ENCODE assay signal across 1 cellular context in genomic region chr10:79058899-79059771, GRCh38.
TF ChIP-seq lines count a peak whose summit lies in the region.

No MANE protein-coding gene starts in this region.

TF ChIP-seq in HepG2, 621 proteins besides CTCF, POLR2A, EP300 and RAD21 (continued from another document and continues in another):
- TF ChIP-seq, protein P1, sequence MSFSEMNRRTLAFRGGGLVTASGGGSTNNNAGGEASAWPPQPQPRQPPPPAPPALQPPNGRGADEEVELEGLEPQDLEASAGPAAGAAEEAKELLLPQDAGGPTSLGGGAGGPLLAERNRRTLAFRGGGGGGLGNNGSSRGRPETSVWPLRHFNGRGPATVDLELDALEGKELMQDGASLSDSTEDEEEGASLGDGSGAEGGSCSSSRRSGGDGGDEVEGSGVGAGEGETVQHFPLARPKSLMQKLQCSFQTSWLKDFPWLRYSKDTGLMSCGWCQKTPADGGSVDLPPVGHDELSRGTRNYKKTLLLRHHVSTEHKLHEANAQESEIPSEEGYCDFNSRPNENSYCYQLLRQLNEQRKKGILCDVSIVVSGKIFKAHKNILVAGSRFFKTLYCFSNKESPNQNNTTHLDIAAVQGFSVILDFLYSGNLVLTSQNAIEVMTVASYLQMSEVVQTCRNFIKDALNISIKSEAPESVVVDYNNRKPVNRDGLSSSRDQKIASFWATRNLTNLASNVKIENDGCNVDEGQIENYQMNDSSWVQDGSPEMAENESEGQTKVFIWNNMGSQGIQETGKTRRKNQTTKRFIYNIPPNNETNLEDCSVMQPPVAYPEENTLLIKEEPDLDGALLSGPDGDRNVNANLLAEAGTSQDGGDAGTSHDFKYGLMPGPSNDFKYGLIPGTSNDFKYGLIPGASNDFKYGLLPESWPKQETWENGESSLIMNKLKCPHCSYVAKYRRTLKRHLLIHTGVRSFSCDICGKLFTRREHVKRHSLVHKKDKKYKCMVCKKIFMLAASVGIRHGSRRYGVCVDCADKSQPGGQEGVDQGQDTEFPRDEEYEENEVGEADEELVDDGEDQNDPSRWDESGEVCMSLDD (CRISPR knock-in tag; IDR thresholded peaks at IDR 0.05; ENCODE audit: borderline replicate concordance), result peak; percentile 86; the same call in 1 of the 2 replicates
- TF ChIP-seq ZNF766 (CRISPR knock-in tag; IDR thresholded peaks at IDR 0.05; ENCODE audit: borderline replicate concordance) (peak; percentile 62; the same call in 1 of the 2 replicates), DDIT3 (CRISPR knock-in tag; IDR thresholded peaks at IDR 0.05) (no peak), ARID5B (CRISPR knock-in tag; IDR thresholded peaks at IDR 0.05) (peak; percentile 93), HINFP (CRISPR knock-in tag; IDR thresholded peaks at IDR 0.05; ENCODE audit: low read depth) (peak; percentile 81; the same call in 1 of the 2 replicates), ZNF577 (CRISPR knock-in tag; IDR thresholded peaks at IDR 0.05; ENCODE audit: borderline replicate concordance, low read depth) (no peak), KLF12 (CRISPR knock-in tag; IDR thresholded peaks at IDR 0.05; ENCODE audit: borderline replicate concordance) (peak; percentile 80; the same call in 1 of the 2 replicates), EZH2 (conservative IDR thresholded peaks at IDR 0.05; ENCODE audit: low read depth, low read length) (no peak), ZKSCAN8 (CRISPR knock-in tag; IDR thresholded peaks at IDR 0.05; ENCODE audit: borderline replicate concordance) (peak; percentile 39; the same call in 1 of the 2 replicates), HDAC6 (IDR thresholded peaks at IDR 0.05; ENCODE audit: low read depth, low read length) (no peak), SYNCRIP (IDR thresholded peaks at IDR 0.05; ENCODE audit: insufficient read depth, low read depth, low read length) (no peak), NR1H2 (CRISPR knock-in tag; IDR thresholded peaks at IDR 0.05; ENCODE audit: borderline replicate concordance, low read depth) (no peak), SAFB2 (CRISPR knock-in tag; IDR thresholded peaks at IDR 0.05; ENCODE audit: borderline replicate concordance, low read depth) (peak; percentile 89; the same call in 1 of the 2 replicates), ARID3A (IDR thresholded peaks at IDR 0.05; ENCODE audit: low read depth, low read length) (peak; percentile 79), ZNF567 (CRISPR knock-in tag; IDR thresholded peaks at IDR 0.05; ENCODE audit: borderline replicate concordance) (no peak; the same call in 1 of the 2 replicates), NONO (IDR thresholded peaks at IDR 0.05) (no peak), NONO (CRISPR knock-in tag; conservative IDR thresholded peaks at IDR 0.05) (peak; percentile 95), SALL2 (CRISPR knock-in tag; IDR thresholded peaks at IDR 0.05) (peak; percentile 97), AGO1 (IDR thresholded peaks at IDR 0.05; ENCODE audit: low read depth, low read length, poor library complexity, severe bottlenecking) (no peak), TFE3 (CRISPR knock-in tag; IDR thresholded peaks at IDR 0.05) (peak; percentile 94), HNF1A (IDR thresholded peaks at IDR 0.05; ENCODE audit: low read depth) (peak; percentile 91), HNF1A (CRISPR knock-in tag; IDR thresholded peaks at IDR 0.05; ENCODE audit: borderline replicate concordance) (peak; percentile 95), POGZ (CRISPR knock-in tag; IDR thresholded peaks at IDR 0.05) (peak; percentile 86), MXI1 (IDR thresholded peaks at IDR 0.05; ENCODE audit: borderline replicate concordance, low read depth, low read length) (peak; percentile 35; the same call in 1 of the 3 replicates)
- TF ChIP-seq, protein P2, sequence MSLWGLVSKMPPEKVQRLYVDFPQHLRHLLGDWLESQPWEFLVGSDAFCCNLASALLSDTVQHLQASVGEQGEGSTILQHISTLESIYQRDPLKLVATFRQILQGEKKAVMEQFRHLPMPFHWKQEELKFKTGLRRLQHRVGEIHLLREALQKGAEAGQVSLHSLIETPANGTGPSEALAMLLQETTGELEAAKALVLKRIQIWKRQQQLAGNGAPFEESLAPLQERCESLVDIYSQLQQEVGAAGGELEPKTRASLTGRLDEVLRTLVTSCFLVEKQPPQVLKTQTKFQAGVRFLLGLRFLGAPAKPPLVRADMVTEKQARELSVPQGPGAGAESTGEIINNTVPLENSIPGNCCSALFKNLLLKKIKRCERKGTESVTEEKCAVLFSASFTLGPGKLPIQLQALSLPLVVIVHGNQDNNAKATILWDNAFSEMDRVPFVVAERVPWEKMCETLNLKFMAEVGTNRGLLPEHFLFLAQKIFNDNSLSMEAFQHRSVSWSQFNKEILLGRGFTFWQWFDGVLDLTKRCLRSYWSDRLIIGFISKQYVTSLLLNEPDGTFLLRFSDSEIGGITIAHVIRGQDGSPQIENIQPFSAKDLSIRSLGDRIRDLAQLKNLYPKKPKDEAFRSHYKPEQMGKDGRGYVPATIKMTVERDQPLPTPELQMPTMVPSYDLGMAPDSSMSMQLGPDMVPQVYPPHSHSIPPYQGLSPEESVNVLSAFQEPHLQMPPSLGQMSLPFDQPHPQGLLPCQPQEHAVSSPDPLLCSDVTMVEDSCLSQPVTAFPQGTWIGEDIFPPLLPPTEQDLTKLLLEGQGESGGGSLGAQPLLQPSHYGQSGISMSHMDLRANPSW (CRISPR knock-in tag; IDR thresholded peaks at IDR 0.05; ENCODE audit: borderline replicate concordance), result no peak
- TF ChIP-seq, protein P3, sequence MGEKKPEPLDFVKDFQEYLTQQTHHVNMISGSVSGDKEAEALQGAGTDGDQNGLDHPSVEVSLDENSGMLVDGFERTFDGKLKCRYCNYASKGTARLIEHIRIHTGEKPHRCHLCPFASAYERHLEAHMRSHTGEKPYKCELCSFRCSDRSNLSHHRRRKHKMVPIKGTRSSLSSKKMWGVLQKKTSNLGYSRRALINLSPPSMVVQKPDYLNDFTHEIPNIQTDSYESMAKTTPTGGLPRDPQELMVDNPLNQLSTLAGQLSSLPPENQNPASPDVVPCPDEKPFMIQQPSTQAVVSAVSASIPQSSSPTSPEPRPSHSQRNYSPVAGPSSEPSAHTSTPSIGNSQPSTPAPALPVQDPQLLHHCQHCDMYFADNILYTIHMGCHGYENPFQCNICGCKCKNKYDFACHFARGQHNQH (CRISPR knock-in tag; IDR thresholded peaks at IDR 0.05), result peak; percentile 79; the same call in 1 of the 2 replicates
- TF ChIP-seq, protein P4, sequence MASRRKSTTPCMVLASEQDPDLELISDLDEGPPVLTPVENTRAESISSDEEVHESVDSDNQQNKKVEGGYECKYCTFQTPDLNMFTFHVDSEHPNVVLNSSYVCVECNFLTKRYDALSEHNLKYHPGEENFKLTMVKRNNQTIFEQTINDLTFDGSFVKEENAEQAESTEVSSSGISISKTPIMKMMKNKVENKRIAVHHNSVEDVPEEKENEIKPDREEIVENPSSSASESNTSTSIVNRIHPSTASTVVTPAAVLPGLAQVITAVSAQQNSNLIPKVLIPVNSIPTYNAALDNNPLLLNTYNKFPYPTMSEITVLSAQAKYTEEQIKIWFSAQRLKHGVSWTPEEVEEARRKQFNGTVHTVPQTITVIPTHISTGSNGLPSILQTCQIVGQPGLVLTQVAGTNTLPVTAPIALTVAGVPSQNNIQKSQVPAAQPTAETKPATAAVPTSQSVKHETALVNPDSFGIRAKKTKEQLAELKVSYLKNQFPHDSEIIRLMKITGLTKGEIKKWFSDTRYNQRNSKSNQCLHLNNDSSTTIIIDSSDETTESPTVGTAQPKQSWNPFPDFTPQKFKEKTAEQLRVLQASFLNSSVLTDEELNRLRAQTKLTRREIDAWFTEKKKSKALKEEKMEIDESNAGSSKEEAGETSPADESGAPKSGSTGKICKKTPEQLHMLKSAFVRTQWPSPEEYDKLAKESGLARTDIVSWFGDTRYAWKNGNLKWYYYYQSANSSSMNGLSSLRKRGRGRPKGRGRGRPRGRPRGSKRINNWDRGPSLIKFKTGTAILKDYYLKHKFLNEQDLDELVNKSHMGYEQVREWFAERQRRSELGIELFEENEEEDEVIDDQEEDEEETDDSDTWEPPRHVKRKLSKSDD (CRISPR knock-in tag; IDR thresholded peaks at IDR 0.05; ENCODE audit: low read depth), result peak; percentile 83
